In genomic region chr2:234911271-234911670, GRCh38 we compare ENCODE assay signal across 11 cellular contexts.
DNase-seq lines count a peak whose midpoint lies in the region; ATAC-seq and TF ChIP-seq lines count a peak whose summit lies in the region.
"Had no signal": no experiment of that assay in that cellular context is flagged by ENCODE, and none has a peak within 500 bp of the region (broad histone marks: within the 10 kb centered on the region; RNA-seq: fewer than 3 reads in every experiment).

No MANE protein-coding gene starts in this region.

- DNase-seq in AG10803 (ENCODE audit: low read depth) (peak; percentile 76), LNCaP clone FGC (ENCODE audit: low read depth) (peak; percentile 11), brain microvascular endothelial cell (peak; percentile 30), iris pigment epithelial cell (ENCODE audit: low read depth) (peak; percentile 63), WERI-Rb-1 (no peak), GM10266 (ENCODE audit: extremely low spot score) (no peak)
- DNase-seq: activated CD4-positive, CD25-positive, alpha-beta regulatory T cell had no signal

- TF ChIP-seq CTCF in AG10803 (conservative IDR thresholded peaks at IDR 0.05; ENCODE audit: low read length) (no peak), LNCaP clone FGC (IDR thresholded peaks at IDR 0.05; ENCODE audit: control insufficient read depth, extremely low read depth, insufficient read depth) (no peak), brain microvascular endothelial cell (IDR thresholded peaks at IDR 0.05; ENCODE audit: low read depth, low read length, missing control alignments) (no peak), WERI-Rb-1 (IDR thresholded peaks at IDR 0.05; ENCODE audit: low read depth, low read length) (no peak), GM10266 (IDR thresholded peaks at IDR 0.05; ENCODE audit: control insufficient read depth, insufficient read depth, low read depth, missing control alignments) (no peak)

- no peaks in the 10 kb centered on the region for H3K36me3 ChIP-seq in brain microvascular endothelial cell (replicated peaks)
- no peaks in the 10 kb centered on the region for H3K36me3 ChIP-seq in WERI-Rb-1

- no peaks in the 10 kb centered on the region for H3K9me3 ChIP-seq in WERI-Rb-1 (ENCODE audit: severe bottlenecking)

- H3K27ac ChIP-seq in brain microvascular endothelial cell = no peak overlapping the region
- no peak overlapping the region for H3K27ac ChIP-seq in WERI-Rb-1
- H3K27ac ChIP-seq: hepatocyte, KMS-11 had no signal

- no peak overlapping the region for H3K4me3 ChIP-seq in AG10803 (ENCODE audit: low read length)
- no peak overlapping the region for H3K4me3 ChIP-seq in LNCaP clone FGC (ENCODE audit: low read depth, low read length)
- H3K4me3 ChIP-seq in brain microvascular endothelial cell (ENCODE audit: low read depth, low read length) = no peak overlapping the region
- H3K4me3 ChIP-seq in WERI-Rb-1 (ENCODE audit: low read depth, low read length) = no peak overlapping the region
- H3K4me3 ChIP-seq: hepatocyte had no signal

- no peaks in the 10 kb centered on the region for H3K27me3 ChIP-seq in brain microvascular endothelial cell (replicated peaks)
- no peaks in the 10 kb centered on the region for H3K27me3 ChIP-seq in WERI-Rb-1 (ENCODE audit: insufficient read depth, low read depth, severe bottlenecking)
- H3K27me3 ChIP-seq: hepatocyte had no signal

- ATAC-seq in HG02763 (IDR thresholded peaks at IDR 0.05; ENCODE audit: unreplicated experiment) = no peak
- ATAC-seq in HG02852 (IDR thresholded peaks at IDR 0.05; ENCODE audit: unreplicated experiment) = no peak

- in situ Hi-C loops in brain microvascular endothelial cell (cut with HindIII; ENCODE audit: low pct_ligation_motif_present, low sequenced_read_pairs) = no loop called here

Comparison
In these comparisons a context has a peak if more than half of its experiments do, and no peak if none do; other contexts are left out.
1. DNase-seq: peak in AG10803 (single experiment), LNCaP clone FGC (single experiment), brain microvascular endothelial cell (single experiment) and iris pigment epithelial cell (single experiment); none in WERI-Rb-1 (single experiment) and GM10266 (single experiment).